In genomic region chr13:73938375-73939070, GRCh38 we compare ENCODE assay signal across 13 cellular contexts.
DNase-seq lines count a peak whose midpoint lies in the region; ATAC-seq, FAIRE-seq and TF ChIP-seq lines count a peak whose summit lies in the region.
"Had no signal": no experiment of that assay in that cellular context is flagged by ENCODE, and none has a peak within 500 bp of the region (broad histone marks: within the 10 kb centered on the region; RNA-seq: fewer than 3 reads in every experiment).

No MANE protein-coding gene starts in this region.

- no peaks in the 10 kb centered on the region for H3F3A ChIP-seq in neural cell (ENCODE audit: insufficient read depth, low read length, poor library complexity, severe bottlenecking)

- POLR2A ChIA-PET in CD8-positive, alpha-beta T cell (lab: Charles Lee): interaction anchor here (0.5 to 0.8 kb wide), 2 partner anchors 25 to 84 kb away, joined by 3 read pairs; no protein-coding TSS in a partner anchor

- H3K4me3 Mint-ChIP-seq in CD8-positive, alpha-beta T cell: no peak overlapping the region
- no peak overlapping the region for H3K4me3 Mint-ChIP-seq in chondrocyte (ENCODE audit: unreplicated experiment)
- H3K4me3 Mint-ChIP-seq: neural crest cell had no signal

- H3K79me2 ChIP-seq in neural cell (replicated peaks; ENCODE audit: insufficient read depth, low read length): peaks cover 3% of the 10 kb centered on the region

- TF ChIP-seq POLR2A in esophagus muscularis mucosa (IDR thresholded peaks at IDR 0.05; ENCODE audit: low read depth): no peak

- H3K4me2 ChIP-seq in neural cell (ENCODE audit: low read length): peak overlapping the region; percentile 42

- TF ChIP-seq RAD21 in neural cell (conservative IDR thresholded peaks at IDR 0.05): no peak

- no peaks in the 10 kb centered on the region for H3K36me3 ChIP-seq in CD8-positive, alpha-beta T cell (ENCODE audit: insufficient read depth, low read length)
- H3K36me3 ChIP-seq in neural cell (ENCODE audit: insufficient read depth, low read length): no peaks in the 10 kb centered on the region
- no peaks in the 10 kb centered on the region for H3K36me3 ChIP-seq in esophagus muscularis mucosa
- H3K36me3 ChIP-seq: gastroesophageal sphincter had no signal

- 87% methylated on average over 10 of the region's 10 CpGs for WGBS in esophagus muscularis mucosa

- no peaks in the 10 kb centered on the region for H3K9me2 ChIP-seq in neural cell (ENCODE audit: insufficient read depth, low read length)

- peaks cover 78% of the 10 kb centered on the region for H3K4me1 Mint-ChIP-seq in CD8-positive, alpha-beta T cell (ENCODE audit: low read depth)
- H3K4me1 Mint-ChIP-seq in chondrocyte (ENCODE audit: low read depth): peaks cover 33% of the 10 kb centered on the region

- ATAC-seq in CD8-positive, alpha-beta T cell: no peak
- ATAC-seq: gastroesophageal sphincter had no signal

- TF ChIP-seq CTCF in CD8-positive, alpha-beta T cell (IDR thresholded peaks at IDR 0.05): no peak
- no peak for TF ChIP-seq CTCF in chondrocyte (IDR thresholded peaks at IDR 0.05)
- no peak for TF ChIP-seq CTCF in neural cell (IDR thresholded peaks at IDR 0.05; ENCODE audit: poor library complexity, severe bottlenecking)
- TF ChIP-seq CTCF in esophagus muscularis mucosa (IDR thresholded peaks at IDR 0.05): no peak

- H3K9me3 Mint-ChIP-seq in CD8-positive, alpha-beta T cell: no peaks in the 10 kb centered on the region
- H3K9me3 Mint-ChIP-seq in chondrocyte (ENCODE audit: low read depth): no peaks in the 10 kb centered on the region
- H3K9me3 Mint-ChIP-seq: neural crest cell had no signal

- FAIRE-seq in HTR-8/SVneo (lab: Jason Lieb, UNC): no peak
- FAIRE-seq: TTC549 had no signal

- no peaks in the 10 kb centered on the region for H3K27me3 Mint-ChIP-seq in CD8-positive, alpha-beta T cell (ENCODE audit: low read depth)
- no peaks in the 10 kb centered on the region for H3K27me3 Mint-ChIP-seq in chondrocyte (ENCODE audit: low read depth)

- peaks cover 64% of the 10 kb centered on the region for H3K36me3 Mint-ChIP-seq in CD8-positive, alpha-beta T cell
- peaks cover 4% of the 10 kb centered on the region for H3K36me3 Mint-ChIP-seq in chondrocyte (ENCODE audit: low read depth)

- peaks cover 33% of the 10 kb centered on the region for H3K4me1 ChIP-seq in CD8-positive, alpha-beta T cell (ENCODE audit: insufficient read depth, low read length)
- H3K4me1 ChIP-seq in esophagus muscularis mucosa: peaks cover under 1 to 47% (median 28%) of the 10 kb centered on the region in 4 donors

- CTCF ChIA-PET in CD8-positive, alpha-beta T cell (lab: Charles Lee): interaction anchor here (1.0 kb wide), 2 partner anchors 10 to 348 kb away, joined by 4 to 5 read pairs; no protein-coding TSS in a partner anchor

- H2AFZ ChIP-seq in neural cell (ENCODE audit: low read depth, low read length): no peak overlapping the region

- intact Hi-C loops in CD8-positive, alpha-beta T cell (cut with DNase I, micrococcal nuclease): no loop called here
- intact Hi-C loops in esophagus muscularis mucosa (cut with DNase I): no loop called here

- H3K4me3 ChIP-seq in CD8-positive, alpha-beta T cell (ENCODE audit: low read depth, low read length): no peak overlapping the region
- H3K4me3 ChIP-seq in neural cell (ENCODE audit: low read length) (peak overlapping the region; percentile 34), esophagus muscularis mucosa (no peak overlapping the region)
- H3K4me3 ChIP-seq: gastroesophageal sphincter had no signal

- TF ChIP-seq EP300 in neural cell (conservative IDR thresholded peaks at IDR 0.05; ENCODE audit: poor library complexity, severe bottlenecking) (no peak), esophagus muscularis mucosa (IDR thresholded peaks at IDR 0.05) (no peak)

- no peaks in the 10 kb centered on the region for H3K27me3 ChIP-seq in CD8-positive, alpha-beta T cell (ENCODE audit: insufficient read depth, low read length)
- H3K27me3 ChIP-seq in neural cell (ENCODE audit: insufficient read depth, low read depth, low read length) (no peaks in the 10 kb centered on the region), esophagus muscularis mucosa (no peaks in the 10 kb centered on the region)
- H3K27me3 ChIP-seq: gastroesophageal sphincter had no signal

- no peak overlapping the region for H3K9ac ChIP-seq in neural cell (ENCODE audit: low read length)

- peak overlapping the region; percentile 73 for H3K27ac Mint-ChIP-seq in CD8-positive, alpha-beta T cell
- peak overlapping the region; percentile 85 for H3K27ac Mint-ChIP-seq in chondrocyte (ENCODE audit: unreplicated experiment)

- no peaks in the 10 kb centered on the region for H4K20me1 ChIP-seq in neural cell (ENCODE audit: insufficient read depth)

- H3K9me3 ChIP-seq in CD8-positive, alpha-beta T cell (ENCODE audit: low read length): no peaks in the 10 kb centered on the region
- H3K9me3 ChIP-seq in neural cell (ENCODE audit: low read length) (no peaks in the 10 kb centered on the region), esophagus muscularis mucosa (no peaks in the 10 kb centered on the region)
- H3K9me3 ChIP-seq: gastroesophageal sphincter had no signal

- no peak for DNase-seq in CD8-positive, alpha-beta T cell
- DNase-seq in HTR-8/SVneo (ENCODE audit: insufficient read length, low spot score) (peak; percentile 40), chondrocyte (ENCODE audit: low spot score) (no peak), esophagus muscularis mucosa (ENCODE audit: extremely low spot score) (no peak), NCI-H187 (lab: John Stamatoyannopoulos, UW) (no peak), medulla oblongata (ENCODE audit: extremely low spot score) (no peak)
- DNase-seq in effector CD8-positive, alpha-beta T cell (lab: John Stamatoyannopoulos, UW): no peak
- DNase-seq: activated effector memory CD4-positive, alpha-beta T cell treated with Interleukin-2 at 50 U/mL for 16 hours; NCI-H510A treated with DMSO at 0.1 percent for 48 hours had no signal

- H3K27ac ChIP-seq in CD8-positive, alpha-beta T cell (ENCODE audit: low read depth, low read length): no peak overlapping the region
- H3K27ac ChIP-seq in neural cell (ENCODE audit: low read length) (peak overlapping the region; percentile 0), esophagus muscularis mucosa (replicated peaks in 1 of 4) (no peak overlapping the region)
- H3K27ac ChIP-seq: gastroesophageal sphincter had no signal

TF ChIP-seq in neural cell, 6 proteins besides CTCF, POLR2A, EP300 and RAD21:
- TF ChIP-seq SMC3 (conservative IDR thresholded peaks at IDR 0.05; ENCODE audit: poor library complexity): no peak
- TF ChIP-seq EZH2 (IDR thresholded peaks at IDR 0.05; ENCODE audit: borderline replicate concordance, insufficient read depth, low read length, poor library complexity, severe bottlenecking): no peak
- TF ChIP-seq MXI1 (conservative IDR thresholded peaks at IDR 0.05; ENCODE audit: poor library complexity, severe bottlenecking): no peak
- peak; percentile 54 for TF ChIP-seq POLR2AphosphoS5 (IDR thresholded peaks at IDR 0.05)
- peak; percentile 27 for TF ChIP-seq REST (IDR thresholded peaks at IDR 0.05; ENCODE audit: borderline replicate concordance)
